In genomic region chr4:67456577-67457196, GRCh38 we compare ENCODE assay signal across 19 cellular contexts.
DNase-seq lines count a peak whose midpoint lies in the region; ATAC-seq and TF ChIP-seq lines count a peak whose summit lies in the region.
"Had no signal": no experiment of that assay in that cellular context is flagged by ENCODE, and none has a peak within 500 bp of the region (broad histone marks: within the 10 kb centered on the region; RNA-seq: fewer than 3 reads in every experiment).

No MANE protein-coding gene starts in this region.

- no peak overlapping the region for H2AFZ ChIP-seq in Karpas-422 (ENCODE audit: low read length)

- DNase-seq in KBM-7 (peak; percentile 19), NCI-H69 (lab: John Stamatoyannopoulos, UW) (peak; percentile 1), colonic mucosa (peak; percentile 53), mucosa of descending colon (peak in 1 of 3 donors; percentile 85), hepatic stellate cell (ENCODE audit: low spot score) (no peak), activated T-cell treated with anti-CD3 and anti-CD28 coated beads for 4 hours (no peak), Karpas-422 (no peak)
- DNase-seq: BE2C; CD4-positive, alpha-beta memory T cell; DMS79; KG1; MG63; NCI-H1105 treated with DMSO at 0.1 percent for 48 hours; NCI-H187; NCI-H446; NCI-H748 treated with DMSO at 0.1 percent for 48 hours; SW 1271 had no signal

- H3K4me1 ChIP-seq in colonic mucosa: no peaks in the 10 kb centered on the region
- no peaks in the 10 kb centered on the region for H3K4me1 ChIP-seq in mucosa of descending colon (ENCODE audit: low read depth)
- H3K4me1 ChIP-seq in Karpas-422 (ENCODE audit: low read length): 0 out of 2 replicates have a peak, but pooled peaks cover 3% of the 10 kb centered on the region
- H3K4me1 ChIP-seq: BE2C had no signal

- in situ Hi-C loops in KBM-7 (cut with MboI; ENCODE audit: low pct_unique_long_range_greater_than_20kb, low sequenced_read_pairs): no loop called here

- H3K4me3 ChIP-seq in colonic mucosa (no peak overlapping the region), mucosa of descending colon (no peak overlapping the region), Karpas-422 (ENCODE audit: low read length) (no peak overlapping the region)
- H3K4me3 ChIP-seq: MG63 had no signal

- no peaks in the 10 kb centered on the region for H3K27me3 ChIP-seq in colonic mucosa
- no peaks in the 10 kb centered on the region for H3K27me3 ChIP-seq in Karpas-422 (ENCODE audit: low read length)
- H3K27me3 ChIP-seq: BE2C, MG63 had no signal

- H3K79me2 ChIP-seq in Karpas-422 (ENCODE audit: low read length): peaks cover 20% of the 10 kb centered on the region

- H3K36me3 ChIP-seq in colonic mucosa (no peaks in the 10 kb centered on the region), mucosa of descending colon (ENCODE audit: low read depth) (no peaks in the 10 kb centered on the region), Karpas-422 (ENCODE audit: insufficient read depth, low read length) (peaks cover 42% of the 10 kb centered on the region)
- H3K36me3 ChIP-seq: BE2C, MG63 had no signal

- no peaks in the 10 kb centered on the region for H3K9me2 ChIP-seq in Karpas-422 (replicated peaks; ENCODE audit: insufficient read depth, low read length)

- peak; percentile 91 for ATAC-seq in mucosa of descending colon
- ATAC-seq: HCT116, Panc1 had no signal

- no peaks in the 10 kb centered on the region for H3K9me3 ChIP-seq in colonic mucosa
- H3K9me3 ChIP-seq in mucosa of descending colon: no peaks in the 10 kb centered on the region
- no peaks in the 10 kb centered on the region for H3K9me3 ChIP-seq in Karpas-422 (ENCODE audit: low read length)
- H3K9me3 ChIP-seq: BE2C, MG63 had no signal

- TF ChIP-seq CTCF in colonic mucosa (IDR thresholded peaks at IDR 0.05): no peak
- TF ChIP-seq CTCF in mucosa of descending colon (IDR thresholded peaks at IDR 0.05): no peak

- intact Hi-C loops in colonic mucosa (cut with DNase I): no loop called here
- intact Hi-C loops in mucosa of descending colon (cut with DNase I, micrococcal nuclease): no loop called here

- H4K20me1 ChIP-seq in Karpas-422 (ENCODE audit: insufficient read depth, low read depth, low read length): no peaks in the 10 kb centered on the region

- H3K27ac ChIP-seq in colonic mucosa (no peak overlapping the region), Karpas-422 (ENCODE audit: low read length) (no peak overlapping the region)

- H3K4me2 ChIP-seq in Karpas-422 (ENCODE audit: low read depth, low read length, poor library complexity, severe bottlenecking): no peak overlapping the region

- H3K9ac ChIP-seq in colonic mucosa (ENCODE audit: low read depth in 2 of 2, low read length in 2 of 2) (no peak overlapping the region), Karpas-422 (ENCODE audit: low read length) (no peak overlapping the region)

Comparison
In these comparisons a context has a peak if more than half of its experiments do, and no peak if none do; other contexts are left out.
1. DNase-seq: peak in KBM-7 (single experiment), NCI-H69 (single experiment) and colonic mucosa (single experiment); none in hepatic stellate cell (single experiment), activated T-cell treated with anti-CD3 and anti-CD28 coated beads for 4 hours (single experiment) and Karpas-422 (single experiment).